Comparison of ENCODE assay signal across 28 cellular contexts in the genomic region with DNA sequence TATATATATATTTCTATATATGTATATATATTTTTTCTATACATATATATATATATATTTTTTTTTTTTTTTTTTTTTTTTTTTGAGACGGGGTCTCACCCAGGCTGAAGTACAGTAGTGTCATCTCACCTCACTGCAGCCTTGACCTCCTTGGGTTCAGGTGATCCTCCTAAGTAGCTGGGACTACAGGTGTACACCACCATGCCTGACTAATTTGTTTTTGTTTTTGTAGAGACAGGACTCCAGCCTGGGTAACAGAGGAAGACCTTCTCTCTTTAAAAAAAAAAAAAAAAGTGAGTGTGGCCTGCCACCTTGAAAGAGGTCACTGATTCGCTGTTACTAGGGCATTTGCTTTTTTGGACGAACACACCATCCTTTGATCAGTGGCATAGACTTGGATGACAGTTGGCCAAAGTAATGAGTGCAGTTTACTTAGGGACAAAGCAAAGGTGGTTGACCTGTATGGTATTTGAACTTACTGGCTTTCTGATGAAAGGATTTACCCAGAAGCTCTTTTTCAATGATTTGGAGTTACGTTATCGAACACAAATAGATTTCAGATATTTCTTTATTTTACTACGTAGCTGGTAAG.
"Had no signal": no experiment of that assay in that cellular context is flagged by ENCODE, and none has a peak within 500 bp of the region (broad histone marks: within the 10 kb centered on the region; RNA-seq: fewer than 3 reads in every experiment).

No MANE protein-coding gene starts in this region.

- H3K9me3 Mint-ChIP-seq: central memory CD8-positive, alpha-beta T cell; dendritic cell treated with granulocyte-macrophage colony-stimulating factor and Interleukin-4, amounts not matched to agents 40 ng/mL and 50 ng/mL, for 4 days; endodermal cell; mesothelial cell of epicardium; naive B cell; natural killer cell treated with Interleukin-12 subunit alpha and Interleukin-12 subunit beta and Interleukin-15 and Interleukin-18, amount 100 ng/mL, for 72 hours; stimulated activated naive CD8-positive, alpha-beta T cell treated with anti-CD3 and anti-CD28 coated beads, Interleukin-15, amount 100 ng/mL, for 72 hours had no signal

- H3K27me3 Mint-ChIP-seq: central memory CD8-positive, alpha-beta T cell; dendritic cell treated with granulocyte-macrophage colony-stimulating factor and Interleukin-4, amounts not matched to agents 40 ng/mL and 50 ng/mL, for 4 days; naive B cell; natural killer cell treated with Interleukin-12 subunit alpha and Interleukin-12 subunit beta and Interleukin-15 and Interleukin-18, amount 100 ng/mL, for 72 hours; stimulated activated naive CD8-positive, alpha-beta T cell treated with anti-CD3 and anti-CD28 coated beads, Interleukin-15, amount 100 ng/mL, for 72 hours had no signal

- H3K27me3 ChIP-seq: colonic mucosa, esophagus muscularis mucosa, foreskin keratinocyte, ovary, suprapubic skin, vagina had no signal

- H3K9me3 ChIP-seq: colonic mucosa, esophagus muscularis mucosa, mucosa of descending colon, ovary, psoas muscle, suprapubic skin, vagina had no signal

- H3K4me3 ChIP-seq: colonic mucosa, esophagus muscularis mucosa, mucosa of descending colon, ovary, psoas muscle, smooth muscle cell, suprapubic skin, vagina had no signal

- H3K27ac Mint-ChIP-seq: dendritic cell treated with granulocyte-macrophage colony-stimulating factor and Interleukin-4, amounts not matched to agents 40 ng/mL and 50 ng/mL, for 4 days; endodermal cell; mesothelial cell of epicardium; natural killer cell treated with Interleukin-12 subunit alpha and Interleukin-12 subunit beta and Interleukin-15 and Interleukin-18, amount 100 ng/mL, for 72 hours had no signal

- H3K4me1 ChIP-seq: colonic mucosa, suprapubic skin had no signal

- H3K27ac ChIP-seq: colonic mucosa, esophagus muscularis mucosa, foreskin keratinocyte, ovary, suprapubic skin, vagina had no signal

- H3K36me3 Mint-ChIP-seq: natural killer cell treated with Interleukin-12 subunit alpha and Interleukin-12 subunit beta and Interleukin-15 and Interleukin-18, amount 100 ng/mL, for 72 hours had no signal

- ATAC-seq: foreskin keratinocyte; mucosa of descending colon; natural killer cell treated with Interleukin-12 subunit alpha and Interleukin-12 subunit beta and Interleukin-15 and Interleukin-18, amount 100 ng/mL, for 72 hours; psoas muscle; sciatic nerve; stimulated activated naive CD8-positive, alpha-beta T cell treated with anti-CD3 and anti-CD28 coated beads, Interleukin-15, amount 100 ng/mL, for 72 hours had no signal

- H3K4me3 Mint-ChIP-seq: central memory CD8-positive, alpha-beta T cell; dendritic cell treated with granulocyte-macrophage colony-stimulating factor and Interleukin-4, amounts not matched to agents 40 ng/mL and 50 ng/mL, for 4 days; endodermal cell; mesothelial cell of epicardium; naive B cell; natural killer cell treated with Interleukin-12 subunit alpha and Interleukin-12 subunit beta and Interleukin-15 and Interleukin-18, amount 100 ng/mL, for 72 hours; stimulated activated naive CD8-positive, alpha-beta T cell treated with anti-CD3 and anti-CD28 coated beads, Interleukin-15, amount 100 ng/mL, for 72 hours had no signal

- H3K36me3 ChIP-seq: colonic mucosa, ovary, suprapubic skin, vagina had no signal

- DNase-seq: colonic mucosa; effector CD8-positive, alpha-beta T cell; endodermal cell; foreskin keratinocyte; glutamatergic neuron; mesenchymal stem cell; mucosa of descending colon; naive B cell; nucleus accumbens; posterior cingulate gyrus; psoas muscle; stimulated activated CD4-positive, alpha-beta T cell treated with anti-CD3 and anti-CD28 coated beads, Interleukin-12 subunit alpha, Interleukin-12 subunit beta, amount 100 ng/mL, for 4 hours; stimulated activated CD4-positive, alpha-beta T cell treated with anti-CD3 and anti-CD28 coated beads, Interleukin-1b, Interleukin-23, amount 100 ng/mL, for 48 hours; stimulated activated CD4-positive, alpha-beta T cell treated with anti-CD3 and anti-CD28 coated beads, Interleukin-4, amount 100 ng/mL, for 1 hour; stimulated activated CD8-positive, alpha-beta memory T cell treated with anti-CD3 and anti-CD28 coated beads, Interleukin-4, amount 100 ng/mL, for 48 hours; stimulated activated naive CD4-positive, alpha-beta T cell; stimulated activated naive CD8-positive, alpha-beta T cell treated with anti-CD3 and anti-CD28 coated beads, Interleukin-15, amount 100 ng/mL, for 72 hours; trophoblast cell had no signal
